19 cellular contexts compared by ENCODE assay signal in the genomic region with DNA sequence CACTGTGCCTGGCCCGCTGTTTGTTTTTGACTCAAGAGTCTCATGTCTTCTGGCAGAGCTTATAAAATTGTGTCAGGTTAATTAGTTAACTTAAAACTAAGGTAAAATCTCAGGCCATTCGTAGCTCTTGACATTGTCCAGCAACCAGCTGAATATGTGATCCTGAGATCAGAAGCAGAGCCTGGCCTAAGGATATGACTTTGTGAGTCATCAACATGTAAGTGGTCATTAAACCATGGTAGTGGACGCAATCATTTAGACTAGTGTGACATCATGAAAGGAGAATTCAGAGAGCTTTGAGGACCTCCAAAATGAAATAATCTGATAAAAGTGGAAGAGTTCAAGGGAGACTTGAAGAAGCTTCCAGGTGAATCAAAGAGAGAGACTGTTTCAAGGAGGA. TPM values are rescaled to one million over a fixed set of nuclear protein-coding genes. Genes with fewer than 3 reads are reported as not detected.
"Had no signal": no experiment of that assay in that cellular context is flagged by ENCODE, and none has a peak within 500 bp of the region (broad histone marks: within the 10 kb centered on the region; RNA-seq: fewer than 3 reads in every experiment).

No MANE protein-coding gene starts in this region.

- DNase-seq: activated CD4-positive, alpha-beta T cell treated with anti-CD3 and anti-CD28 coated beads for 4 hours; activated CD8-positive, alpha-beta memory T cell treated with anti-CD3 and anti-CD28 coated beads for 24 hours; activated naive CD4-positive, alpha-beta T cell treated with anti-CD3 and anti-CD28 coated beads for 36 hours; caudate nucleus; colonic mucosa; effector memory CD4-positive, alpha-beta T cell; mucosa of descending colon; psoas muscle; sigmoid colon; stimulated activated CD4-positive, alpha-beta T cell treated with anti-CD3 and anti-CD28 coated beads, Interleukin-4, amount 100 ng/mL, for 24 hours; T-cell; upper lobe of right lung had no signal

- H3K36me3 ChIP-seq: colonic mucosa, sigmoid colon, upper lobe of right lung had no signal

- H3K27ac ChIP-seq: colonic mucosa, epithelial cell of prostate, psoas muscle, sigmoid colon, upper lobe of right lung had no signal

- H3K4me1 ChIP-seq: colonic mucosa, psoas muscle, sigmoid colon, upper lobe of right lung had no signal

- H3K9me3 ChIP-seq: colonic mucosa, mucosa of descending colon, psoas muscle, sigmoid colon, upper lobe of right lung had no signal

- H3K4me3 ChIP-seq: colonic mucosa, mucosa of descending colon, psoas muscle, sigmoid colon, upper lobe of right lung had no signal

- ATAC-seq: activated T-helper 17 cell treated with anti-CD3 and anti-CD28 coated beads, Interleukin-2, amount 50 U/mL, for 72 hours; mucosa of descending colon; natural killer cell treated with Interleukin-12 subunit alpha and Interleukin-12 subunit beta and Interleukin-15 and Interleukin-18, amount 100 ng/mL, for 72 hours; psoas muscle; T-cell; upper lobe of right lung had no signal

- H3K27me3 ChIP-seq: colonic mucosa, sigmoid colon, upper lobe of right lung had no signal

RNA-seq across cellular contexts. Expression of a gene that starts 23.3 kb away (rescaled TPM):
- total RNA-seq: activated naive CD4-positive, alpha-beta T cell treated with anti-CD3 and anti-CD28 coated beads for 36 hours; activated T-helper 17 cell treated with anti-CD3 and anti-CD28 coated beads, Interleukin-2, amount 50 U/mL, for 72 hours; colonic mucosa; glomerular endothelial cell; lung microvascular endothelial cell; mucosa of descending colon; natural killer cell treated with Interleukin-12 subunit alpha and Interleukin-12 subunit beta and Interleukin-15 and Interleukin-18, amount 100 ng/mL, for 72 hours; omental fat pad; psoas muscle; sigmoid colon; T-cell; temporal lobe; upper lobe of right lung had no signal
- polyA plus RNA-seq: psoas muscle, sigmoid colon had no signal
